Comparison of ENCODE assay signal across 9 cellular contexts in the genomic region with DNA sequence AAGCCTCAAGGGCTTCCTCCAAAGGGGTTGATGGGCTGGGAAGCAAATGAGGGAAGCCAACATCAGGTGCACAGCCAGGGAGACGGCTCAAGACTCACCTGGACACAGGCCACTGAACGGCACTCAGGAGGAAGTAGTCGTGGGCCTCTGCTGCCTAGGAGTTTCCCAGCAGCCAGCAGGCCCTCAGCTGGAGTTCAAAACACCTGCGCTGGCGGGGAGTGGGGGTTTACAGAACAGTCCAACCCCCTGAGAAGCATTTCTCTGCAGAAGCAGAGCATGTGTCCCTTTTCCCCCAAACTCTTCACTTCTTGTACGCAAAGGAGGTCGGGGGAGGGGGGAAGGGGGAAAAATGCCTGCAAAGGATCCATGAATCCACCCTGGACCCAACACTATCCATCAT. TPM values are rescaled to one million over a fixed set of nuclear protein-coding genes. Genes with fewer than 3 reads are reported as not detected.
DNase-seq lines count a peak whose midpoint lies in the region; ATAC-seq and TF ChIP-seq lines count a peak whose summit lies in the region.
"Had no signal": no experiment of that assay in that cellular context is flagged by ENCODE, and none has a peak within 500 bp of the region (broad histone marks: within the 10 kb centered on the region; RNA-seq: fewer than 3 reads in every experiment).

No MANE protein-coding gene starts in this region.

- in situ Hi-C loops in IMR-90 (cut with MboI; ENCODE audit: low sequenced_read_pairs), result no loop called here

- H4K91ac ChIP-seq in IMR-90 (ENCODE audit: insufficient read depth, low read depth, low read length), result no peak overlapping the region

- no peak for TF ChIP-seq CTCF in A673 (conservative IDR thresholded peaks at IDR 0.05; ENCODE audit: low read depth, low read length)
- no peak for TF ChIP-seq CTCF in IMR-90 (conservative IDR thresholded peaks at IDR 0.05; ENCODE audit: low read depth, low read length)
- no peak for TF ChIP-seq CTCF in adrenal gland (IDR thresholded peaks at IDR 0.05)

- no peak overlapping the region for H3K56ac ChIP-seq in IMR-90 (ENCODE audit: extremely low read depth, insufficient read depth, low read length)

- POLR2A ChIA-PET in A673 (lab: Charles Lee; ENCODE audit: low non-redundant PET) (interaction anchor here (0.6 kb wide), 1 partner anchor 1310 kb away, joined by 12 read pairs; no protein-coding TSS in a partner anchor), IMR-90 (lab: Charles Lee; ENCODE audit: unreplicated experiment) (interaction anchor here (0.6 kb wide), 1 partner anchor 26 kb away, joined by 4 read pairs; no protein-coding TSS in a partner anchor)

- CTCF ChIA-PET in A673 (lab: Charles Lee) (no interaction called here), IMR-90 (lab: Yijun Ruan, JAX) (interaction anchor here (1.1 kb wide), 1 partner anchor 150 kb away, joined by 3 read pairs; no protein-coding TSS in a partner anchor)

- H3K27me3 ChIP-seq in A673 (replicated peaks; ENCODE audit: insufficient read depth, low read depth, low read length, poor library complexity), result peaks cover 14% of the 10 kb centered on the region
- H3K27me3 ChIP-seq in IMR-90 (ENCODE audit: control insufficient read depth, insufficient read depth, low read length), result peaks cover 17% of the 10 kb centered on the region
- no peaks in the 10 kb centered on the region for H3K27me3 ChIP-seq in adrenal gland

- intact Hi-C loops in A673 (cut with micrococcal nuclease; ENCODE audit: unreplicated experiment) (no loop called here), IMR-90 (cut with micrococcal nuclease) (loop anchor here (10.0 kb wide), 1 partner anchor 168 kb away; no protein-coding TSS in a partner anchor), adrenal gland (cut with DNase I) (loop anchor here in 1 of 2 donors (10.0 kb wide), 2 partner anchors 92 to 158 kb away; no protein-coding TSS in a partner anchor)

- TF ChIP-seq POLR2A in IMR-90 (IDR thresholded peaks at IDR 0.05; ENCODE audit: low read depth, low read length) (no peak), adrenal gland (IDR thresholded peaks at IDR 0.05) (no peak)

- TSS peak; percentile 32 for BruUV-seq in A673 (replicated peaks; lab: Mats Ljungman, UMichigan)
- BruUV-seq in IMR-90 (replicated peaks; lab: Mats Ljungman, UMichigan), result no TSS peak

- no peak overlapping the region for H3K18ac ChIP-seq in IMR-90 (ENCODE audit: low read depth, low read length)

- DNase-seq in A673 (ENCODE audit: low spot score) (peak; percentile 6), IMR-90 (no peak), adrenal gland (peak in 1 of 7 donors; percentile 36), midbrain (lab: John Stamatoyannopoulos, UW) (peak; percentile 56), occipital lobe (lab: John Stamatoyannopoulos, UW) (no peak)
- DNase-seq in activated CD4-positive, alpha-beta T cell treated with anti-CD3 and anti-CD28 coated beads, Interleukin-2, amount 50 U/mL, for 1 hour, result no peak
- DNase-seq: activated CD4-positive, alpha-beta T cell treated with anti-CD3 and anti-CD28 coated beads, Interleukin-2, amount 50 U/mL, for 4 hours had no signal

- no peak for TF ChIP-seq RAD21 in IMR-90 (IDR thresholded peaks at IDR 0.05; ENCODE audit: low read length)

- no peak overlapping the region for H3K14ac ChIP-seq in IMR-90 (replicated peaks; ENCODE audit: low read depth, low read length)

- H3K4me1 ChIP-seq in A673 (ENCODE audit: insufficient read depth, low read length, poor library complexity, severe bottlenecking) (peaks cover 27% of the 10 kb centered on the region), IMR-90 (ENCODE audit: control insufficient read depth, insufficient read depth, low read length) (peaks cover 11% of the 10 kb centered on the region), adrenal gland (replicated peaks in 1 of 2) (peaks cover 16 to 38% of the 10 kb centered on the region in 2 donors)

- H2AK9ac ChIP-seq in IMR-90 (replicated peaks; ENCODE audit: low read depth, low read length, poor library complexity), result no peak overlapping the region

- H3K9me1 ChIP-seq in IMR-90 (ENCODE audit: insufficient read depth, low read length), result peaks cover 5% of the 10 kb centered on the region; the same call in 1 of the 2 replicates

- H4K5ac ChIP-seq in IMR-90 (ENCODE audit: low read depth, low read length), result no peak overlapping the region

- H2AFZ ChIP-seq in IMR-90 (replicated peaks; ENCODE audit: low read length, poor library complexity), result no peak overlapping the region

- H3K79me1 ChIP-seq in IMR-90 (ENCODE audit: low read depth in 1 of 2, low read length in 2 of 2), result no peaks in the 10 kb centered on the region; a peak in 1 of 4 replicates

- H3K27ac ChIP-seq in A673 (ENCODE audit: low read depth, low read length, poor library complexity, severe bottlenecking) (peak overlapping the region; percentile 43), IMR-90 (ENCODE audit: insufficient read depth, low read length) (no peak overlapping the region), adrenal gland (peak overlapping the region; percentile 59 to 92 (median 81))

- H3K36me3 ChIP-seq in A673 (ENCODE audit: insufficient read depth, low read length, poor library complexity, severe bottlenecking) (no peaks in the 10 kb centered on the region), IMR-90 (ENCODE audit: control insufficient read depth, insufficient read depth, low read length) (no peaks in the 10 kb centered on the region), adrenal gland (replicated peaks in 1 of 2) (no peaks in the 10 kb centered on the region)

- H3K9ac ChIP-seq in IMR-90 (ENCODE audit: low read depth, low read length), result no peak overlapping the region

- H2BK20ac ChIP-seq in IMR-90 (ENCODE audit: low read depth, low read length), result no peak overlapping the region

- H2AK5ac ChIP-seq in IMR-90 (ENCODE audit: low read depth, low read length), result no peak overlapping the region

- ATAC-seq in IMR-90 (ENCODE audit: low read depth) (no peak), GM18858 (IDR thresholded peaks at IDR 0.05; ENCODE audit: unreplicated experiment) (no peak), GM19463 (IDR thresholded peaks at IDR 0.05; ENCODE audit: unreplicated experiment) (no peak)

- H2BK120ac ChIP-seq in IMR-90 (ENCODE audit: low read depth, low read length), result no peak overlapping the region

- H2BK5ac ChIP-seq in IMR-90 (ENCODE audit: low read depth, low read length, poor library complexity, severe bottlenecking), result no peak overlapping the region

- dilution Hi-C loops in IMR-90 (cut with HindIII; ENCODE audit: low sequenced_read_pairs, unreplicated experiment), result no loop called here

- H3K4me3 ChIP-seq in A673 (ENCODE audit: low read depth, low read length, poor library complexity, severe bottlenecking) (peak overlapping the region; percentile 77), IMR-90 (ENCODE audit: insufficient read depth, low read depth, low read length) (no peak overlapping the region), adrenal gland (peak overlapping the region in 1 of 4 donors; percentile 74)

- H3K9me3 ChIP-seq in A673 (ENCODE audit: low read depth, low read length, poor library complexity, severe bottlenecking) (no peaks in the 10 kb centered on the region), IMR-90 (ENCODE audit: control insufficient read depth, insufficient read depth, low read length) (no peaks in the 10 kb centered on the region), adrenal gland (replicated peaks in 1 of 3) (no peaks in the 10 kb centered on the region)

- H2BK15ac ChIP-seq in IMR-90 (ENCODE audit: low read depth, low read length), result no peak overlapping the region

- peak overlapping the region; percentile 23; the same call in 1 of the 2 replicates for H3K4me2 ChIP-seq in IMR-90 (ENCODE audit: low read depth, low read length)

- no peak overlapping the region for H4K8ac ChIP-seq in IMR-90 (ENCODE audit: low read depth in 2 of 2, low read length in 2 of 2)

- WGBS in IMR-90 (ENCODE audit: extremely low coverage in 2 of 2, insufficient read length in 1 of 2), 2 experiments, result 33% methylated on average over 3 of the region's 7 CpGs; no CpG with 5 or more reads in 1 of the 2 experiments
- WGBS in adrenal gland, 4 donors, result 36 to 52% (median 37%) methylated on average over 3 to 7 of the region's 7 CpGs

- H3K4ac ChIP-seq in IMR-90 (ENCODE audit: low read depth, low read length), result no peak overlapping the region

- peaks cover 3% of the 10 kb centered on the region; the same call in 1 of the 2 replicates for H4K20me1 ChIP-seq in IMR-90 (ENCODE audit: insufficient read depth, low read length)

- no peak overlapping the region for H3K23ac ChIP-seq in IMR-90 (ENCODE audit: low read depth, low read length)

TF ChIP-seq in IMR-90, 13 proteins besides CTCF, POLR2A, EP300 and RAD21 (continues in another document):
- TF ChIP-seq SMC3 (IDR thresholded peaks at IDR 0.05; ENCODE audit: low read depth, low read length) (no peak), CEBPB (IDR thresholded peaks at IDR 0.05; ENCODE audit: low read depth, low read length) (no peak), RCOR1 (IDR thresholded peaks at IDR 0.05; ENCODE audit: insufficient replicate concordance, low read length) (no peak), NFE2L2 (IDR thresholded peaks at IDR 0.05; ENCODE audit: low read depth, low read length) (no peak), CHD1 (IDR thresholded peaks at IDR 0.05; ENCODE audit: low read depth, low read length) (no peak), FOS (IDR thresholded peaks at IDR 0.05; ENCODE audit: low read depth, low read length) (no peak), MAFK (IDR thresholded peaks at IDR 0.05; ENCODE audit: low read depth, low read length) (no peak), MAZ (IDR thresholded peaks at IDR 0.05; ENCODE audit: borderline replicate concordance, low read depth, low read length) (no peak), MXI1 (IDR thresholded peaks at IDR 0.05; ENCODE audit: borderline replicate concordance, low read depth, low read length) (no peak), BHLHE40 (IDR thresholded peaks at IDR 0.05; ENCODE audit: low read depth, low read length) (no peak)
- TF ChIP-seq, protein P1, sequence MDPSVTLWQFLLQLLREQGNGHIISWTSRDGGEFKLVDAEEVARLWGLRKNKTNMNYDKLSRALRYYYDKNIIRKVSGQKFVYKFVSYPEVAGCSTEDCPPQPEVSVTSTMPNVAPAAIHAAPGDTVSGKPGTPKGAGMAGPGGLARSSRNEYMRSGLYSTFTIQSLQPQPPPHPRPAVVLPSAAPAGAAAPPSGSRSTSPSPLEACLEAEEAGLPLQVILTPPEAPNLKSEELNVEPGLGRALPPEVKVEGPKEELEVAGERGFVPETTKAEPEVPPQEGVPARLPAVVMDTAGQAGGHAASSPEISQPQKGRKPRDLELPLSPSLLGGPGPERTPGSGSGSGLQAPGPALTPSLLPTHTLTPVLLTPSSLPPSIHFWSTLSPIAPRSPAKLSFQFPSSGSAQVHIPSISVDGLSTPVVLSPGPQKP (IDR thresholded peaks at IDR 0.05; ENCODE audit: borderline replicate concordance, low read depth, low read length), result no peak

RNA-seq across cellular contexts. Expression of a gene that starts 2.3 kb away (rescaled TPM):
- total RNA-seq in A673 (2021) (9.1 and 11.5 TPM in 2 replicates), IMR-90 (2012; rRNA removed) (0.18 and 0.28 TPM in 2 replicates), adrenal gland (100 to 1,000 TPM in 4 of 8 donors, 10 to 100 TPM in 4; 67.2 to 154 (median 96.4) TPM), occipital lobe (0.94 TPM)
- polyA plus RNA-seq in IMR-90 (2012; rRNA removed) (2.6 and 2.8 TPM in 2 replicates), adrenal gland (100 to 1,000 TPM in 2 of 3 donors, 10 to 100 TPM in 1; 34.8 to 359 (median 247) TPM)
- polyA plus RNA-seq in IMR-90 (2012; cell fraction: cytosol; rRNA removed), result 1.3 and 2.8 TPM in 2 replicates
- polyA plus RNA-seq in IMR-90 (2012; cell fraction: nucleus; rRNA removed; ENCODE audit: low replicate concordance), result 14.2 and 20.9 TPM in 2 replicates

Comparison
In these comparisons a context has a peak if more than half of its experiments do, and no peak if none do; other contexts are left out.
1. DNase-seq: peak in A673 (single experiment) and midbrain (single experiment); none in IMR-90 (single experiment), activated CD4-positive, alpha-beta T cell treated with anti-CD3 and anti-CD28 coated beads, Interleukin-2, amount 50 U/mL, for 1 hour (single experiment) and occipital lobe (single experiment).